ENCODE assay signal across 2 cellular contexts in genomic region chr7:22141355-22141754, GRCh38.
TF ChIP-seq lines count a peak whose summit lies in the region.

No MANE protein-coding gene starts in this region.

TF ChIP-seq in H1, 55 proteins besides CTCF, POLR2A, EP300 and RAD21 (continued from another document):
- no peak for TF ChIP-seq KDM4A (IDR thresholded peaks at IDR 0.05; ENCODE audit: low read depth, low read length, severe bottlenecking)
- TF ChIP-seq RFX5 (IDR thresholded peaks at IDR 0.05; ENCODE audit: borderline replicate concordance, low read depth, low read length), result no peak

TF ChIP-seq in neural cell, 6 proteins besides CTCF, POLR2A, EP300 and RAD21 (continued from another document):
- TF ChIP-seq REST (IDR thresholded peaks at IDR 0.05; ENCODE audit: borderline replicate concordance) (no peak), MXI1 (conservative IDR thresholded peaks at IDR 0.05; ENCODE audit: poor library complexity, severe bottlenecking) (no peak)
